1 cellular context compared by ENCODE assay signal in genomic region chr7:151461096-151461941, GRCh38.
TF ChIP-seq lines count a peak whose summit lies in the region.

No MANE protein-coding gene starts in this region.

TF ChIP-seq in H1, 55 proteins besides CTCF, POLR2A, EP300 and RAD21:
- TF ChIP-seq RFX5 (IDR thresholded peaks at IDR 0.05; ENCODE audit: borderline replicate concordance, low read depth, low read length) = no peak
- no peak for TF ChIP-seq CHD1 (IDR thresholded peaks at IDR 0.05; ENCODE audit: low read depth, low read length)
- TF ChIP-seq JUN (IDR thresholded peaks at IDR 0.05; ENCODE audit: low read depth, low read length) = no peak
- TF ChIP-seq ATF2 (IDR thresholded peaks at IDR 0.05; ENCODE audit: low read length) = no peak
- TF ChIP-seq HDAC2 (IDR thresholded peaks at IDR 0.05; ENCODE audit: borderline replicate concordance in 1 of 2, low read depth in 2 of 2, low read length in 2 of 2) = no peak
- TF ChIP-seq ZNF274 (IDR thresholded peaks at IDR 0.05; ENCODE audit: borderline replicate concordance, extremely low read depth, low read length) = no peak
- TF ChIP-seq SP4 (IDR thresholded peaks at IDR 0.05; ENCODE audit: low read length) = no peak
- no peak for TF ChIP-seq RNF2 (IDR thresholded peaks at IDR 0.05; ENCODE audit: borderline replicate concordance, low read depth, low read length, missing control alignments, poor library complexity, severe bottlenecking)
- no peak for TF ChIP-seq CBX8 (IDR thresholded peaks at IDR 0.05; ENCODE audit: borderline replicate concordance, low read depth, low read length)
- TF ChIP-seq CEBPB (IDR thresholded peaks at IDR 0.05; ENCODE audit: low read depth, low read length) = no peak
- no peak for TF ChIP-seq TBP (IDR thresholded peaks at IDR 0.05; ENCODE audit: low read depth, low read length)
- TF ChIP-seq GTF2F1 (IDR thresholded peaks at IDR 0.05; ENCODE audit: borderline replicate concordance, low read depth, low read length) = no peak
- no peak for TF ChIP-seq ATF3 (IDR thresholded peaks at IDR 0.05; ENCODE audit: insufficient read depth, low read depth, low read length)
- no peak for TF ChIP-seq SIN3A (conservative IDR thresholded peaks at IDR 0.05 in 1 of 2, IDR thresholded peaks at IDR 0.05 in 1 of 2; ENCODE audit: low read depth in 1 of 2, low read length in 2 of 2)
- TF ChIP-seq BCL11A (IDR thresholded peaks at IDR 0.05; ENCODE audit: low read depth in 2 of 2, low read length in 2 of 2) = no peak
